ENCODE assay signal across 10 cellular contexts in genomic region chr19:13031917-13032623, GRCh38. TPM values are rescaled to one million over a fixed set of nuclear protein-coding genes. Genes with fewer than 3 reads are reported as not detected.
DNase-seq lines count a peak whose midpoint lies in the region; ATAC-seq and TF ChIP-seq lines count a peak whose summit lies in the region.
"Had no signal": no experiment of that assay in that cellular context is flagged by ENCODE, and none has a peak within 500 bp of the region (broad histone marks: within the 10 kb centered on the region; RNA-seq: fewer than 3 reads in every experiment).

No MANE protein-coding gene starts in this region.

- intact Hi-C loops in body of pancreas (cut with DNase I) (loop anchor here (5.0 kb wide), 1 partner anchor 45 kb away; no protein-coding TSS in a partner anchor), left lung (cut with DNase I) (no loop called here)

- H3K9me3 ChIP-seq in body of pancreas (no peaks in the 10 kb centered on the region), left lung (no peaks in the 10 kb centered on the region), upper lobe of left lung (no peaks in the 10 kb centered on the region)

- no peak overlapping the region for H3K27ac Mint-ChIP-seq in activated CD8-positive, alpha-beta memory T cell treated with anti-CD3 and anti-CD28 coated beads, Interleukin-2, amount 10 ng/mL, durations not matched to agents 7 days and 5 days
- H3K27ac Mint-ChIP-seq: effector memory CD8-positive, alpha-beta T cell had no signal

- TF ChIP-seq POLR2A in body of pancreas (IDR thresholded peaks at IDR 0.05) (no peak), upper lobe of left lung (IDR thresholded peaks at IDR 0.05) (no peak)

- H3K27me3 Mint-ChIP-seq in activated CD8-positive, alpha-beta memory T cell treated with anti-CD3 and anti-CD28 coated beads, Interleukin-2, amount 10 ng/mL, durations not matched to agents 7 days and 5 days: peaks cover 19% of the 10 kb centered on the region

- no peak for ATAC-seq in body of pancreas
- peak; percentile 1 for ATAC-seq in left lung
- ATAC-seq in upper lobe of left lung (ENCODE audit: low FRiP score in 2 of 2): no peak
- ATAC-seq in activated CD8-positive, alpha-beta memory T cell treated with anti-CD3 and anti-CD28 coated beads, Interleukin-2, amount 10 ng/mL, durations not matched to agents 7 days and 5 days: no peak
- ATAC-seq: effector memory CD8-positive, alpha-beta T cell had no signal

- CTCF ChIA-PET in activated CD8-positive, alpha-beta memory T cell treated with anti-CD3 and anti-CD28 coated beads, Interleukin-2, amount 10 ng/mL, durations not matched to agents 7 days and 5 days (lab: Charles Lee): interaction anchor here (0.8 to 2.1 kb wide), 8 partner anchors 8 to 67 kb away, joined by 3 to 14 read pairs (median 6); no protein-coding TSS in a partner anchor

- no peak for TF ChIP-seq EP300 in upper lobe of left lung (IDR thresholded peaks at IDR 0.05)

- peaks cover 8% of the 10 kb centered on the region for H3K4me1 Mint-ChIP-seq in activated CD8-positive, alpha-beta memory T cell treated with anti-CD3 and anti-CD28 coated beads, Interleukin-2, amount 10 ng/mL, durations not matched to agents 7 days and 5 days

- H3K27me3 ChIP-seq in body of pancreas: no peaks in the 10 kb centered on the region
- no peaks in the 10 kb centered on the region for H3K27me3 ChIP-seq in left lung
- no peaks in the 10 kb centered on the region for H3K27me3 ChIP-seq in upper lobe of left lung

- DNase-seq in NCI-H1092 treated with DMSO at 0.1 percent for 48 hours (lab: John Stamatoyannopoulos, UW): peak; percentile 20
- no peak for DNase-seq in NCI-H1092 (lab: John Stamatoyannopoulos, UW)
- no peak for DNase-seq in body of pancreas
- peak in 1 of 2 donors; percentile 61 for DNase-seq in left lung
- DNase-seq in upper lobe of left lung: no peak
- DNase-seq in activated CD8-positive, alpha-beta memory T cell treated with anti-CD3 and anti-CD28 coated beads, Interleukin-2, amount 10 ng/mL, durations not matched to agents 7 days and 5 days: no peak
- DNase-seq in activated CD4-positive, alpha-beta T cell treated with anti-CD3 and anti-CD28 coated beads, Interleukin-2, amount 50 U/mL, for 1 hour: no peak
- DNase-seq in HUDEP-2 (lab: John Stamatoyannopoulos, UW; ENCODE audit: unreplicated experiment in 76 of 76): no peak
- DNase-seq: 8988T; effector memory CD8-positive, alpha-beta T cell had no signal

- TF ChIP-seq CTCF in body of pancreas (IDR thresholded peaks at IDR 0.05) (no peak), left lung (IDR thresholded peaks at IDR 0.05) (no peak), upper lobe of left lung (IDR thresholded peaks at IDR 0.05) (no peak)

- H3K4me1 ChIP-seq in body of pancreas: peaks cover 62% of the 10 kb centered on the region
- peaks cover 61 to 85% of the 10 kb centered on the region in 2 donors for H3K4me1 ChIP-seq in left lung
- peaks cover 84 to 94% (median 86%) of the 10 kb centered on the region in 4 donors for H3K4me1 ChIP-seq in upper lobe of left lung

- 38 to 60% methylated on average over 12 of the region's 12 CpGs for WGBS in body of pancreas, 2 donors
- WGBS in upper lobe of left lung, 2 donors: 40 to 43% methylated on average over 12 of the region's 12 CpGs

- H3K27ac ChIP-seq in body of pancreas: peak overlapping the region in 3 of 4 donors; percentile 58 to 68 (median 65)
- peak overlapping the region; percentile 55 to 73 for H3K27ac ChIP-seq in left lung
- peak overlapping the region; percentile 54 to 89 (median 70) for H3K27ac ChIP-seq in upper lobe of left lung

- no peak overlapping the region for H3K4me3 Mint-ChIP-seq in activated CD8-positive, alpha-beta memory T cell treated with anti-CD3 and anti-CD28 coated beads, Interleukin-2, amount 10 ng/mL, durations not matched to agents 7 days and 5 days
- H3K4me3 Mint-ChIP-seq: effector memory CD8-positive, alpha-beta T cell had no signal

- H3K36me3 Mint-ChIP-seq in activated CD8-positive, alpha-beta memory T cell treated with anti-CD3 and anti-CD28 coated beads, Interleukin-2, amount 10 ng/mL, durations not matched to agents 7 days and 5 days: no peaks in the 10 kb centered on the region

- no peaks in the 10 kb centered on the region for H3K9me3 Mint-ChIP-seq in activated CD8-positive, alpha-beta memory T cell treated with anti-CD3 and anti-CD28 coated beads, Interleukin-2, amount 10 ng/mL, durations not matched to agents 7 days and 5 days (ENCODE audit: low read depth)
- H3K9me3 Mint-ChIP-seq: effector memory CD8-positive, alpha-beta T cell had no signal

- H3K36me3 ChIP-seq in body of pancreas (replicated peaks in 1 of 2; ENCODE audit: insufficient read depth in 1 of 2, low read depth in 2 of 2) (no peaks in the 10 kb centered on the region), left lung (no peaks in the 10 kb centered on the region), upper lobe of left lung (no peaks in the 10 kb centered on the region)

- no peak overlapping the region for H3K4me3 ChIP-seq in body of pancreas
- H3K4me3 ChIP-seq in left lung: no peak overlapping the region
- no peak overlapping the region for H3K4me3 ChIP-seq in upper lobe of left lung

RNA-seq across cellular contexts. Expression of gene NFIX, which starts 36.8 kb away (rescaled TPM):
- 10 to 100 TPM; 16.9 to 26.7 TPM for total RNA-seq in body of pancreas
- 100 to 1,000 TPM; 166 to 237 TPM for total RNA-seq in left lung
- total RNA-seq in upper lobe of left lung: 100 to 1,000 TPM in 3 of 6 donors, 10 to 100 TPM in 3; 64.0 to 188 (median 107) TPM
- total RNA-seq in activated CD8-positive, alpha-beta memory T cell treated with anti-CD3 and anti-CD28 coated beads, Interleukin-2, amount 10 ng/mL, durations not matched to agents 7 days and 5 days: under 1 TPM; 0.21 to 0.32 TPM

Comparison
In these comparisons a context has a peak if more than half of its experiments do, and no peak if none do; other contexts are left out.
1. RNA of gene NFIX, which starts 36.8 kb away (total RNA-seq): 166 to 237 TPM in left lung, 64.0 to 188 TPM in upper lobe of left lung and 16.9 to 26.7 TPM in body of pancreas; 0.21 to 0.32 TPM in activated CD8-positive, alpha-beta memory T cell treated with anti-CD3 and anti-CD28 coated beads, Interleukin-2, amount 10 ng/mL, durations not matched to agents 7 days and 5 days; every median in the first group is over 10 times any median in the second.
2. Peak in every context shown above with its lines, with median percentiles within 50 percentile points of each other: H3K27ac ChIP-seq.